Comparison of ENCODE assay signal across 17 cellular contexts in the genomic region with DNA sequence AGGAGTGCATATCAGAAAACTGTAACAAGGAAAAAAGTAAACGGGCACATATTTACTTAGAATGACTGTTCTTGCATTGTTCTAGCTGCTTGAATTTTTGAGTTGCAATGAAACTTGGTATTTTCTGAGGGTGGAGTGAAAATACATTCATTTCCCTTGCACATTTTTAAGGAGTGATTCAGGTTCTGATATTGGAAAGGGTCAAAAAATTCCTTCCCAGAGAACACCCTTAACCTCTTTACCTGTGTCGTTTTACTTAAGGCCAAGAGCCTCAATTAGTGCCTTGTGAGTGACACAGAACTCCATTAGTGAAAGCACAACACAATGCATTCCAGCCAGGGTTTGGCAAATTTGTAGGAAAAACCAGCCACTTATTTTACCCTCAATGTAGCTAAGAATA. TPM values are rescaled to one million over a fixed set of nuclear protein-coding genes. Genes with fewer than 3 reads are reported as not detected.
A peak's percentile ranks its signal among the peaks of the same experiment; 100 is the strongest.
DNase-seq lines count a peak whose midpoint lies in the region; ATAC-seq and TF ChIP-seq lines count a peak whose summit lies in the region.
"Had no signal": no experiment of that assay in that cellular context is flagged by ENCODE, and none has a peak within 500 bp of the region (broad histone marks: within the 10 kb centered on the region; RNA-seq: fewer than 3 reads in every experiment).

No MANE protein-coding gene starts in this region.

- H3K9me3 ChIP-seq in thoracic aorta (no peaks in the 10 kb centered on the region), Peyer's patch (no peaks in the 10 kb centered on the region)
- H3K9me3 ChIP-seq: left ventricle myocardium inferior had no signal

- no peaks in the 10 kb centered on the region for H3K27me3 ChIP-seq in thoracic aorta (replicated peaks; ENCODE audit: insufficient read depth)
- no peaks in the 10 kb centered on the region for H3K27me3 ChIP-seq in Peyer's patch

- H3K4me1 ChIP-seq in thoracic aorta (ENCODE audit: control insufficient read depth in 1 of 2, low read depth in 2 of 2) (peaks cover 35 to 63% of the 10 kb centered on the region in 2 donors), Peyer's patch (peaks cover 0 to 4% (median 0%) of the 10 kb centered on the region in 4 donors)

- H3K4me3 ChIP-seq in fibroblast of villous mesenchyme (ENCODE audit: low read depth, low read length) (peak overlapping the region; percentile 3), thoracic aorta (peak overlapping the region; percentile 82), Peyer's patch (no peak overlapping the region)

- no peak for TF ChIP-seq POLR2A in Peyer's patch (IDR thresholded peaks at IDR 0.05)

- peak overlapping the region; percentile 84 to 90 for H3K27ac ChIP-seq in thoracic aorta
- H3K27ac ChIP-seq in Peyer's patch = no peak overlapping the region
- H3K27ac ChIP-seq: left ventricle myocardium inferior had no signal

- ATAC-seq in thoracic aorta (ENCODE audit: insufficient number of reproducible peaks, low FRiP score, low read depth) (peak; percentile 5), HG02610 (IDR thresholded peaks at IDR 0.05; ENCODE audit: unreplicated experiment) (no peak), HG02981 (IDR thresholded peaks at IDR 0.05; ENCODE audit: unreplicated experiment) (no peak)
- ATAC-seq: activated CD4-positive, alpha-beta T cell treated with anti-CD3 and anti-CD28 coated beads for 36 hours had no signal

- DNase-seq in HT1080 (ENCODE audit: low read depth) (peak; percentile 81), amniotic epithelial cell (ENCODE audit: low read depth) (peak; percentile 48), fibroblast of villous mesenchyme (ENCODE audit: low read depth) (no peak), thoracic aorta (ENCODE audit: low spot score) (no peak), SKM-1 (lab: John Stamatoyannopoulos, UW; ENCODE audit: unreplicated experiment) (no peak), Peyer's patch (no peak)
- DNase-seq: activated CD4-positive, alpha-beta T cell treated with anti-CD3 and anti-CD28 coated beads for 36 hours; activated CD8-positive, alpha-beta memory T cell treated with anti-CD3 and anti-CD28 coated beads, Interleukin-2, amount 50 U/mL, for 48 hours; activated naive CD4-positive, alpha-beta T cell treated with anti-CD3 and anti-CD28 coated beads, Interleukin-2, amount 50 U/mL, for 16 hours; CD4-positive, alpha-beta T cell; hypothalamus; left ventricle myocardium inferior; NCI-H446 treated with DMSO at 0.1 percent for 48 hours; retina; T-helper 2 cell had no signal

- TF ChIP-seq CTCF in fibroblast of villous mesenchyme (IDR thresholded peaks at IDR 0.05; ENCODE audit: insufficient read depth, low read depth, low read length) = no peak
- no peak for TF ChIP-seq CTCF in thoracic aorta (IDR thresholded peaks at IDR 0.05)
- TF ChIP-seq CTCF in Peyer's patch (IDR thresholded peaks at IDR 0.05) = no peak

- H3K36me3 ChIP-seq in thoracic aorta (no peaks in the 10 kb centered on the region), Peyer's patch (no peaks in the 10 kb centered on the region)
- H3K36me3 ChIP-seq: left ventricle myocardium inferior had no signal

RNA-seq across cellular contexts. Expression of gene ITGBL1, which starts 2.3 kb away (rescaled TPM):
- total RNA-seq in HT1080 (2014; rRNA removed; shearing (Covaris generic)) = 39.5 and 44.0 TPM in 2 replicates
- polyA plus RNA-seq in HT1080 (2015; cell fraction: cytosol; rRNA removed) = 39.9 and 51.4 TPM in 2 replicates
- 87.8 and 96.9 TPM in 2 replicates for polyA plus RNA-seq in HT1080 (2015; cell fraction: nucleus; rRNA removed)
- total RNA-seq in fibroblast of villous mesenchyme = 21.2 and 42.5 TPM in 2 replicates
- 100 to 1,000 TPM; 179 to 224 TPM for total RNA-seq in thoracic aorta
- 1 to 10 TPM in 1 of 4 donors, under 1 TPM in 2, not detected in 1; 0.27 to 2.6 (median 0.83) TPM for total RNA-seq in Peyer's patch
- total RNA-seq: activated CD4-positive, alpha-beta T cell treated with anti-CD3 and anti-CD28 coated beads for 36 hours; CD4-positive, alpha-beta T cell had no signal

RNA-seq across cellular contexts. Expression of gene NALCN, which starts 38.5 kb away (rescaled TPM):
- 3.1 and 3.3 TPM in 2 replicates for total RNA-seq in HT1080 (2014; rRNA removed; shearing (Covaris generic))
- polyA plus RNA-seq in HT1080 (2015; cell fraction: cytosol; rRNA removed) = 4.6 and 5.6 TPM in 2 replicates
- polyA plus RNA-seq in HT1080 (2015; cell fraction: nucleus; rRNA removed) = 3.1 and 4.1 TPM in 2 replicates
- total RNA-seq in fibroblast of villous mesenchyme (1.7 and 6.4 TPM in 2 replicates), thoracic aorta (10 to 100 TPM; 26.9 to 28.6 TPM), Peyer's patch (under 1 TPM in 2 of 4 donors, not detected in 2; 0.13 to 0.18 TPM)
- total RNA-seq: activated CD4-positive, alpha-beta T cell treated with anti-CD3 and anti-CD28 coated beads for 36 hours; CD4-positive, alpha-beta T cell had no signal

Comparison
In these comparisons a context has a peak if more than half of its experiments do, and no peak if none do; other contexts are left out.
1. DNase-seq: peak in HT1080 (single experiment) and amniotic epithelial cell (single experiment); none in fibroblast of villous mesenchyme (single experiment), thoracic aorta (single experiment), SKM-1 (single experiment) and Peyer's patch (0 of 3).
2. H3K4me3 ChIP-seq: peak in fibroblast of villous mesenchyme (single experiment) and thoracic aorta (single experiment); none in Peyer's patch (0 of 4).
3. H3K27ac ChIP-seq: peak in thoracic aorta (2 of 2); none in Peyer's patch (0 of 4).